20 cellular contexts compared by ENCODE assay signal in genomic region chr10:103792547-103792946, GRCh38.
A peak's percentile ranks its signal among the peaks of the same experiment; 100 is the strongest.
DNase-seq lines count a peak whose midpoint lies in the region; ATAC-seq, FAIRE-seq and TF ChIP-seq lines count a peak whose summit lies in the region.
"Had no signal": no experiment of that assay in that cellular context is flagged by ENCODE, and none has a peak within 500 bp of the region (broad histone marks: within the 10 kb centered on the region; RNA-seq: fewer than 3 reads in every experiment).

No MANE protein-coding gene starts in this region.

- no peak overlapping the region for H3K27ac ChIP-seq in left ventricle myocardium inferior (replicated peaks)
- peak overlapping the region; percentile 97 for H3K27ac ChIP-seq in VCaP
- H3K27ac ChIP-seq in foreskin keratinocyte: peak overlapping the region; percentile 20
- H3K27ac ChIP-seq in vagina: peak overlapping the region; percentile 5
- no peak overlapping the region for H3K27ac ChIP-seq in kidney (ENCODE audit: low read depth in 2 of 2, low read length in 2 of 2)
- H3K27ac ChIP-seq: ascending aorta, heart right ventricle, uterus had no signal

- TF ChIP-seq CTCF in left ventricle myocardium inferior (IDR thresholded peaks at IDR 0.05; ENCODE audit: borderline replicate concordance) (no peak), VCaP (conservative IDR thresholded peaks at IDR 0.05) (no peak), foreskin keratinocyte (conservative IDR thresholded peaks at IDR 0.05) (no peak), vagina (IDR thresholded peaks at IDR 0.05) (no peak), kidney (IDR thresholded peaks at IDR 0.05; ENCODE audit: borderline replicate concordance, extremely low read depth, insufficient read depth) (no peak)

- intact Hi-C loops in left ventricle myocardium inferior (cut with micrococcal nuclease) (no loop called here), cardiac septum (cut with DNase I) (no loop called here), vagina (cut with DNase I) (no loop called here), kidney (cut with DNase I) (no loop called here)

- H3K4me3 ChIP-seq in left ventricle myocardium inferior (no peak overlapping the region), vagina (no peak overlapping the region), kidney (ENCODE audit: low read length in 2 of 2) (no peak overlapping the region)
- H3K4me3 ChIP-seq: ascending aorta, heart right ventricle, uterus had no signal

- no peak for FAIRE-seq in kidney (lab: Jason Lieb, UNC)
- FAIRE-seq: GM12891 had no signal

- H3K9me3 ChIP-seq in left ventricle myocardium inferior (replicated peaks) (no peaks in the 10 kb centered on the region), vagina (no peaks in the 10 kb centered on the region), kidney (ENCODE audit: control insufficient read depth in 1 of 2, low read length in 2 of 2) (no peaks in the 10 kb centered on the region)
- H3K9me3 ChIP-seq: ascending aorta, heart right ventricle, uterus had no signal

- no peak for TF ChIP-seq POLR2A in vagina (IDR thresholded peaks at IDR 0.05)

- H3K4me1 ChIP-seq in left ventricle myocardium inferior (peaks cover 55% of the 10 kb centered on the region), foreskin keratinocyte (peaks cover 44% of the 10 kb centered on the region), vagina (peaks cover 21% of the 10 kb centered on the region), kidney (ENCODE audit: control insufficient read depth in 1 of 2, insufficient read depth in 1 of 2, low read depth in 1 of 2, low read length in 2 of 2) (no peaks in the 10 kb centered on the region)
- H3K4me1 ChIP-seq: ascending aorta, uterus had no signal

- no peak overlapping the region for H3K9ac ChIP-seq in kidney (ENCODE audit: low read length in 2 of 2)

- DNase-seq in left ventricle myocardium inferior: peak; percentile 3
- DNase-seq in cardiac septum (ENCODE audit: low spot score): no peak
- DNase-seq in foreskin keratinocyte: peak; percentile 75 to 88
- DNase-seq in vagina (ENCODE audit: extremely low spot score in 2 of 2): no peak
- DNase-seq in stimulated activated naive CD8-positive, alpha-beta T cell treated with anti-CD3 and anti-CD28 coated beads, Interleukin-15, Interleukin-2, amounts not matched to agents 100 U/mL and 50 U/mL, for 24 hours: no peak
- no peak for DNase-seq in kidney
- DNase-seq in iPS-NIHi7 (ENCODE audit: extremely low spot score): no peak
- DNase-seq: activated CD4-positive, alpha-beta T cell treated with anti-CD3 and anti-CD28 coated beads for 36 hours; COR-L47; heart right ventricle; islet precursor cell; midbrain; MV-4-11; NCI-H526; right cardiac atrium; stimulated activated naive CD8-positive, alpha-beta T cell treated with anti-CD3 and anti-CD28 coated beads, Interleukin-15, amount 100 ng/mL, for 72 hours; uterus had no signal

- H3K27me3 ChIP-seq in left ventricle myocardium inferior (ENCODE audit: low read depth): no peaks in the 10 kb centered on the region
- no peaks in the 10 kb centered on the region for H3K27me3 ChIP-seq in foreskin keratinocyte
- no peaks in the 10 kb centered on the region for H3K27me3 ChIP-seq in vagina
- H3K27me3 ChIP-seq: ascending aorta, heart right ventricle, uterus had no signal

- ATAC-seq in foreskin keratinocyte: no peak
- no peak for ATAC-seq in stimulated activated naive CD8-positive, alpha-beta T cell treated with anti-CD3 and anti-CD28 coated beads, Interleukin-15, Interleukin-2, amounts not matched to agents 100 U/mL and 50 U/mL, for 24 hours
- ATAC-seq: activated CD4-positive, alpha-beta T cell treated with anti-CD3 and anti-CD28 coated beads for 36 hours; heart right ventricle; right cardiac atrium; stimulated activated naive CD8-positive, alpha-beta T cell treated with anti-CD3 and anti-CD28 coated beads, Interleukin-15, amount 100 ng/mL, for 72 hours had no signal

- H3K36me3 ChIP-seq in left ventricle myocardium inferior (no peaks in the 10 kb centered on the region), vagina (peaks cover 0 to under 1% of the 10 kb centered on the region in 2 donors), kidney (ENCODE audit: control insufficient read depth in 1 of 2, insufficient read depth in 2 of 2, low read length in 2 of 2) (no peaks in the 10 kb centered on the region)
- H3K36me3 ChIP-seq: ascending aorta, uterus had no signal

Comparison
In these comparisons a context has a peak if more than half of its experiments do, and no peak if none do; other contexts are left out.
1. DNase-seq: peak in left ventricle myocardium inferior (single experiment) and foreskin keratinocyte (2 of 2); none in cardiac septum (single experiment), vagina (0 of 2), stimulated activated naive CD8-positive, alpha-beta T cell treated with anti-CD3 and anti-CD28 coated beads, Interleukin-15, Interleukin-2, amounts not matched to agents 100 U/mL and 50 U/mL, for 24 hours (single experiment), kidney (single experiment) and iPS-NIHi7 (single experiment).
2. H3K27ac ChIP-seq: peak in VCaP (single experiment), foreskin keratinocyte (single experiment) and vagina (single experiment); none in left ventricle myocardium inferior (single experiment) and kidney (0 of 2).